14 cellular contexts compared by ENCODE assay signal in the genomic region with DNA sequence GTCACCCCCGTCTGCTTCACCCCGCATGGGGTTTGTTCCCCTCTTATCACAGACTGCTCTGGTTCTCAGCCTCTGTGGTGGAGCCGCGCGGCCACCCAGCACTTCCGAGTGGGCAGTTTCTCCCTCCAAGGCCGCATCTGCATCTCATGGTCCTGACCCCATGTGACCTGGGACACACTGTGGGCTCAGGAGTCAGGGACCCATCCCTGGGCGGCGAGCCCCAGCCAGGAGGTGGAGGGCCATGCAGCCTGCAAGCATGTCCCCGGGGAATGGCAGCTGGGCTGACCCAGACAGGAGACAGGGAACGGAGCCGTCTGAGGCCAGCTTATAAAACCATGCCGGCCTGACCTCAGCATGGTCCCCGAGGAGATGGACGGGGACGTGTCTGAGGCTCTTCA. TPM values are rescaled to one million over a fixed set of nuclear protein-coding genes. Genes with fewer than 3 reads are reported as not detected.
A peak's percentile ranks its signal among the peaks of the same experiment; 100 is the strongest.
DNase-seq lines count a peak whose midpoint lies in the region; ATAC-seq, FAIRE-seq and TF ChIP-seq lines count a peak whose summit lies in the region.
"Had no signal": no experiment of that assay in that cellular context is flagged by ENCODE, and none has a peak within 500 bp of the region (broad histone marks: within the 10 kb centered on the region; RNA-seq: fewer than 3 reads in every experiment).

No MANE protein-coding gene starts in this region.

- H3K36me3 ChIP-seq in H7 (replicated peaks; ENCODE audit: control insufficient read depth, insufficient read depth, low read length), result no peaks in the 10 kb centered on the region
- no peaks in the 10 kb centered on the region for H3K36me3 ChIP-seq in endothelial cell of umbilical vein (ENCODE audit: control insufficient read depth in 2 of 2, extremely low read depth in 1 of 2, insufficient read depth in 2 of 2, low read length in 2 of 2)
- peaks cover 0 to 9% of the 10 kb centered on the region in 2 donors for H3K36me3 ChIP-seq in lung (ENCODE audit: control insufficient read depth in 2 of 2, insufficient read depth in 2 of 2, low read length in 2 of 2)
- H3K36me3 ChIP-seq in spleen, result peaks cover 0 to 26% (median 0%) of the 10 kb centered on the region in 6 donors
- no peaks in the 10 kb centered on the region for H3K36me3 ChIP-seq in OCI-LY7 (ENCODE audit: insufficient read depth, low read length)
- H3K36me3 ChIP-seq: ovary had no signal

- H3K4me2 ChIP-seq in endothelial cell of umbilical vein (ENCODE audit: insufficient read depth, low read length) (no peak overlapping the region), OCI-LY7 (ENCODE audit: low read length) (no peak overlapping the region)

- peak overlapping the region; percentile 32 for H3K27ac ChIP-seq in endothelial cell of umbilical vein (ENCODE audit: insufficient read depth, low read depth, low read length)
- peak overlapping the region; percentile 37 to 65 for H3K27ac ChIP-seq in lung (ENCODE audit: low read depth in 1 of 2, low read length in 1 of 2)
- peak overlapping the region in 5 of 8 donors; percentile 68 to 80 (median 74) for H3K27ac ChIP-seq in spleen
- no peak overlapping the region for H3K27ac ChIP-seq in OCI-LY7 (ENCODE audit: low read depth, low read length, poor library complexity, severe bottlenecking)
- H3K27ac ChIP-seq: ovary had no signal

- ATAC-seq in lung (ENCODE audit: insufficient read depth, low FRiP score), result no peak

- TF ChIP-seq CTCF in endothelial cell of umbilical vein (IDR thresholded peaks at IDR 0.05; ENCODE audit: extremely low read depth in 1 of 2, insufficient read depth in 1 of 2, low read depth in 1 of 2, low read length in 2 of 2), result no peak
- no peak for TF ChIP-seq CTCF in lung (IDR thresholded peaks at IDR 0.05; ENCODE audit: control extremely low read depth, extremely low read depth)
- no peak for TF ChIP-seq CTCF in spleen (IDR thresholded peaks at IDR 0.05 in 8 of 11, conservative IDR thresholded peaks at IDR 0.05 in 3 of 11)
- no peak for TF ChIP-seq CTCF in OCI-LY7 (conservative IDR thresholded peaks at IDR 0.05; ENCODE audit: low read length)

- WGBS in lung, 2 donors, result 75 to 90% methylated on average over 16 of the region's 16 CpGs
- 71 to 80% (median 77%) methylated on average over 2 to 16 of the region's 16 CpGs for WGBS in spleen, 5 donors

- H3K36me3 Mint-ChIP-seq in activated CD4-positive, alpha-beta memory T cell treated with anti-CD3 and anti-CD28 coated beads, Interleukin-2, amount 10 ng/mL, durations not matched to agents 7 days and 5 days (ENCODE audit: low read depth), result peaks cover 4% of the 10 kb centered on the region
- no peaks in the 10 kb centered on the region for H3K36me3 Mint-ChIP-seq in T-helper 2 cell treated with Interferon-gamma antibody and Interleukin-4, amounts not matched to agents 5 μg/mL and 100 μg/mL, for 36 hours (ENCODE audit: low read depth)

- no peaks in the 10 kb centered on the region for H3K27me3 Mint-ChIP-seq in activated CD4-positive, alpha-beta memory T cell treated with anti-CD3 and anti-CD28 coated beads, Interleukin-2, amount 10 ng/mL, durations not matched to agents 7 days and 5 days
- H3K27me3 Mint-ChIP-seq in T-helper 2 cell treated with Interferon-gamma antibody and Interleukin-4, amounts not matched to agents 5 μg/mL and 100 μg/mL, for 36 hours (ENCODE audit: low read depth), result no peaks in the 10 kb centered on the region

- H3K27me3 ChIP-seq in H7 (ENCODE audit: control insufficient read depth, insufficient read depth, low read length) (no peaks in the 10 kb centered on the region), endothelial cell of umbilical vein (ENCODE audit: control insufficient read depth in 2 of 2, insufficient read depth in 2 of 2, low read length in 2 of 2) (no peaks in the 10 kb centered on the region), lung (ENCODE audit: control insufficient read depth, insufficient read depth) (no peaks in the 10 kb centered on the region), spleen (replicated peaks in 1 of 7) (no peaks in the 10 kb centered on the region)
- H3K27me3 ChIP-seq: ovary had no signal

- H3K9me3 ChIP-seq in endothelial cell of umbilical vein (replicated peaks; ENCODE audit: control insufficient read depth, insufficient read depth, low read length) (no peaks in the 10 kb centered on the region), lung (ENCODE audit: control insufficient read depth in 2 of 2, insufficient read depth in 1 of 2, low read length in 1 of 2) (no peaks in the 10 kb centered on the region), spleen (no peaks in the 10 kb centered on the region), OCI-LY7 (ENCODE audit: low read length) (no peaks in the 10 kb centered on the region)
- H3K9me3 ChIP-seq: ovary had no signal

- H4K20me1 ChIP-seq in endothelial cell of umbilical vein (replicated peaks; ENCODE audit: control insufficient read depth, extremely low read depth, insufficient read depth, low read length) (no peaks in the 10 kb centered on the region), OCI-LY7 (ENCODE audit: insufficient read depth, low read length) (no peaks in the 10 kb centered on the region)

- H3K79me2 ChIP-seq in endothelial cell of umbilical vein (ENCODE audit: control insufficient read depth, insufficient read depth, low read length) (no peaks in the 10 kb centered on the region), OCI-LY7 (ENCODE audit: insufficient read depth, low read depth, low read length) (no peaks in the 10 kb centered on the region)

- H3K27ac Mint-ChIP-seq in activated CD4-positive, alpha-beta memory T cell treated with anti-CD3 and anti-CD28 coated beads, Interleukin-2, amount 10 ng/mL, durations not matched to agents 7 days and 5 days, result no peak overlapping the region
- H3K27ac Mint-ChIP-seq in T-helper 2 cell treated with Interferon-gamma antibody and Interleukin-4, amounts not matched to agents 5 μg/mL and 100 μg/mL, for 36 hours, result no peak overlapping the region

- H3K4me3 ChIP-seq in H7 (ENCODE audit: insufficient read depth, low read depth, low read length), result no peak overlapping the region
- no peak overlapping the region for H3K4me3 ChIP-seq in endothelial cell of umbilical vein (replicated peaks in 1 of 3; ENCODE audit: insufficient read depth in 1 of 3, low read depth in 1 of 3, low read length in 3 of 3)
- no peak overlapping the region for H3K4me3 ChIP-seq in lung
- no peak overlapping the region for H3K4me3 ChIP-seq in spleen
- H3K4me3 ChIP-seq in OCI-LY7 (ENCODE audit: low read depth, low read length, poor library complexity, severe bottlenecking), result no peak overlapping the region
- H3K4me3 ChIP-seq: ovary had no signal

- no peak for TF ChIP-seq POLR2A in endothelial cell of umbilical vein (IDR thresholded peaks at IDR 0.05; ENCODE audit: low read depth, low read length)
- no peak for TF ChIP-seq POLR2A in spleen (IDR thresholded peaks at IDR 0.05)

- CTCF ChIA-PET in endothelial cell of umbilical vein (lab: Charles Lee), result interaction anchor here (0.6 to 4.8 kb wide), 15 partner anchors 10 to 156 kb away, joined by 3 to 55 read pairs (median 5); a partner anchor contains a TSS
- CTCF ChIA-PET in OCI-LY7 (lab: Charles Lee; ENCODE audit: unreplicated experiment), result interaction anchor here (0.6 kb wide), 1 partner anchor 498 kb away, joined by 9 read pairs; no protein-coding TSS in a partner anchor
- CTCF ChIA-PET in activated CD4-positive, alpha-beta memory T cell treated with anti-CD3 and anti-CD28 coated beads, Interleukin-2, amount 10 ng/mL, durations not matched to agents 7 days and 5 days (lab: Charles Lee), result no interaction called here

- peak; percentile 63 for DNase-seq in H7
- no peak for DNase-seq in endothelial cell of umbilical vein (ENCODE audit: low read depth, low spot score)
- no peak for DNase-seq in lung (ENCODE audit: low spot score)
- DNase-seq in spleen, result no peak
- no peak for DNase-seq in OCI-LY7 (ENCODE audit: low spot score)
- no peak for DNase-seq in activated CD4-positive, alpha-beta memory T cell treated with anti-CD3 and anti-CD28 coated beads, Interleukin-2, amount 10 ng/mL, durations not matched to agents 7 days and 5 days
- no peak for DNase-seq in T-helper 2 cell treated with Interferon-gamma antibody and Interleukin-4, amounts not matched to agents 5 μg/mL and 100 μg/mL, for 36 hours (ENCODE audit: low spot score)
- no peak for DNase-seq in stimulated activated CD4-positive, alpha-beta T cell treated with anti-CD3 and anti-CD28 coated beads, Interleukin-2, amount 100 ng/mL, for 48 hours
- DNase-seq: activated CD4-positive, alpha-beta T cell treated with anti-CD3 and anti-CD28 coated beads for 4 hours; DND-41; mammary epithelial cell; NCI-H1930 had no signal

- no peak overlapping the region for H3K4me3 Mint-ChIP-seq in activated CD4-positive, alpha-beta memory T cell treated with anti-CD3 and anti-CD28 coated beads, Interleukin-2, amount 10 ng/mL, durations not matched to agents 7 days and 5 days
- H3K4me3 Mint-ChIP-seq in T-helper 2 cell treated with Interferon-gamma antibody and Interleukin-4, amounts not matched to agents 5 μg/mL and 100 μg/mL, for 36 hours, result no peak overlapping the region

- H3K9me2 ChIP-seq in OCI-LY7 (ENCODE audit: insufficient read depth, low read length), result no peaks in the 10 kb centered on the region

- BruUV-seq in endothelial cell of umbilical vein (replicated peaks; lab: Mats Ljungman, UMichigan) (no TSS peak), OCI-LY7 (replicated peaks; lab: Mats Ljungman, UMichigan) (no TSS peak)

- dilution Hi-C loops in endothelial cell of umbilical vein (cut with MboI; ENCODE audit: extremely low pct_ligation_motif_present, low sequenced_read_pairs), result no loop called here

- H3K9me3 Mint-ChIP-seq in activated CD4-positive, alpha-beta memory T cell treated with anti-CD3 and anti-CD28 coated beads, Interleukin-2, amount 10 ng/mL, durations not matched to agents 7 days and 5 days, result no peaks in the 10 kb centered on the region
- H3K9me3 Mint-ChIP-seq in T-helper 2 cell treated with Interferon-gamma antibody and Interleukin-4, amounts not matched to agents 5 μg/mL and 100 μg/mL, for 36 hours, result no peaks in the 10 kb centered on the region

- no peak for FAIRE-seq in endothelial cell of umbilical vein (lab: Jason Lieb, UNC)
- FAIRE-seq: TTC549 had no signal

- intact Hi-C loops in endothelial cell of umbilical vein (cut with micrococcal nuclease), result loop anchor here (5.0 kb wide), 1 partner anchor 56 kb away; no protein-coding TSS in a partner anchor
- intact Hi-C loops in spleen (cut with DNase I; ENCODE audit: low total_unique reads), result no loop called here
- intact Hi-C loops in OCI-LY7 (cut with micrococcal nuclease; ENCODE audit: unreplicated experiment), result no loop called here

- H2AFZ ChIP-seq in endothelial cell of umbilical vein (ENCODE audit: low read depth, low read length), result peak overlapping the region; percentile 41
- no peak overlapping the region for H2AFZ ChIP-seq in OCI-LY7 (ENCODE audit: low read length)

- H3K4me1 ChIP-seq in endothelial cell of umbilical vein (ENCODE audit: control insufficient read depth, extremely low read depth, insufficient read depth, low read length) (peaks cover 13% of the 10 kb centered on the region), lung (ENCODE audit: control insufficient read depth in 2 of 2, insufficient read depth in 2 of 2, low read length in 2 of 2) (peaks cover 0 to 21% of the 10 kb centered on the region in 2 donors), spleen (peaks cover 12 to 64% (median 37%) of the 10 kb centered on the region in 6 donors), OCI-LY7 (ENCODE audit: insufficient read depth, low read length, poor library complexity, severe bottlenecking) (no peaks in the 10 kb centered on the region)

- no peaks in the 10 kb centered on the region for H3K9me1 ChIP-seq in endothelial cell of umbilical vein (replicated peaks; ENCODE audit: control insufficient read depth, extremely low read depth, insufficient read depth, low read length)

- POLR2A ChIA-PET in endothelial cell of umbilical vein (lab: Charles Lee), result interaction anchor here (1.2 kb wide), 1 partner anchor 22 kb away, joined by 3 read pairs; no protein-coding TSS in a partner anchor
- POLR2A ChIA-PET in OCI-LY7 (lab: Charles Lee), result interaction anchor here (0.6 kb wide), 1 partner anchor 55 kb away, joined by 6 read pairs; no protein-coding TSS in a partner anchor
- POLR2A ChIA-PET in activated CD4-positive, alpha-beta memory T cell treated with anti-CD3 and anti-CD28 coated beads, Interleukin-2, amount 10 ng/mL, durations not matched to agents 7 days and 5 days (lab: Charles Lee), result interaction anchor here (1.1 kb wide), 1 partner anchor 25 kb away, joined by 3 read pairs; a partner anchor contains a TSS

- H3K9ac ChIP-seq in endothelial cell of umbilical vein (replicated peaks; ENCODE audit: extremely low read depth, insufficient read depth, low read length), result no peak overlapping the region

- H3K4me1 Mint-ChIP-seq in activated CD4-positive, alpha-beta memory T cell treated with anti-CD3 and anti-CD28 coated beads, Interleukin-2, amount 10 ng/mL, durations not matched to agents 7 days and 5 days, result peaks cover 12% of the 10 kb centered on the region
- H3K4me1 Mint-ChIP-seq in T-helper 2 cell treated with Interferon-gamma antibody and Interleukin-4, amounts not matched to agents 5 μg/mL and 100 μg/mL, for 36 hours (ENCODE audit: low read depth), result peaks cover 3% of the 10 kb centered on the region

RNA-seq across cellular contexts. Expression of a gene that starts 25.2 kb away (rescaled TPM):
- total RNA-seq in H7 (2014; rRNA removed; shearing (Covaris generic)), result 50.2 and 53.5 TPM in 2 replicates
- 277 and 280 TPM in 2 replicates for total RNA-seq in endothelial cell of umbilical vein
- 143 and 192 TPM in 2 replicates for polyA plus RNA-seq in endothelial cell of umbilical vein
- 79.9 and 112 TPM in 2 replicates for polyA plus RNA-seq in endothelial cell of umbilical vein (2011; cell fraction: cytosol; rRNA removed)
- 107 and 132 TPM in 2 replicates for polyA plus RNA-seq in endothelial cell of umbilical vein (2011; cell fraction: nucleus; rRNA removed)
- polyA plus RNA-seq in endothelial cell of umbilical vein (2012), result 116 and 150 TPM in 2 replicates
- 107 and 122 TPM in 2 replicates for polyA minus RNA-seq in endothelial cell of umbilical vein
- polyA minus RNA-seq in endothelial cell of umbilical vein (2011; cell fraction: cytosol; rRNA and poly(A)+ RNA removed), result 4.9 TPM
- 45.1 and 83.7 TPM in 2 replicates for polyA minus RNA-seq in endothelial cell of umbilical vein (2011; cell fraction: nucleus; rRNA and poly(A)+ RNA removed)
- total RNA-seq in lung, result 10 to 100 TPM; 50.6 to 74.0 TPM
- 10 to 100 TPM; 14.3 to 60.9 TPM for polyA plus RNA-seq in lung
- total RNA-seq in spleen, result 100 to 1,000 TPM in 2 of 7 donors, 10 to 100 TPM in 5; 62.6 to 158 (median 86.0) TPM
- polyA plus RNA-seq in spleen, result 10 to 100 TPM; 11.9 to 33.0 (median 13.1) TPM
- 17.9 and 23.8 TPM in 2 replicates for total RNA-seq in OCI-LY7 (2014; rRNA removed; shearing (Covaris generic))
- 54.8 and 63.6 TPM in 2 replicates for total RNA-seq in OCI-LY7 (2022)
- 10 to 100 TPM in 1 of 2 experiments, 1 to 10 TPM in 1; 9.7 to 10.2 TPM for total RNA-seq in activated CD4-positive, alpha-beta memory T cell treated with anti-CD3 and anti-CD28 coated beads, Interleukin-2, amount 10 ng/mL, durations not matched to agents 7 days and 5 days

RNA-seq across cellular contexts. Expression of a gene that starts 47.8 kb away (rescaled TPM):
- total RNA-seq in H7 (2014; rRNA removed; shearing (Covaris generic)), result 2.1 and 4.0 TPM in 2 replicates
- total RNA-seq in endothelial cell of umbilical vein (11.3 and 14.5 TPM in 2 replicates), lung (10 to 100 TPM; 20.9 to 29.0 TPM), spleen (10 to 100 TPM in 6 of 7 donors, 1 to 10 TPM in 1; 7.1 to 17.1 (median 13.2) TPM), OCI-LY7 (2022) (6.2 and 8.6 TPM in 2 replicates)
- polyA plus RNA-seq in endothelial cell of umbilical vein (4.8 and 4.9 TPM in 2 replicates), lung (10 to 100 TPM in 1 of 2 donors, 1 to 10 TPM in 1; 8.1 to 11.0 TPM), spleen (1 to 10 TPM; 1.2 to 4.4 (median 2.2) TPM)
- polyA plus RNA-seq in endothelial cell of umbilical vein (2011; cell fraction: cytosol; rRNA removed), result 5.5 and 5.8 TPM in 2 replicates
- 18.5 and 18.6 TPM in 2 replicates for polyA plus RNA-seq in endothelial cell of umbilical vein (2011; cell fraction: nucleus; rRNA removed)
- 6.0 and 9.1 TPM in 2 replicates for polyA plus RNA-seq in endothelial cell of umbilical vein (2012)
- polyA minus RNA-seq in endothelial cell of umbilical vein, result 9.3 and 13.5 TPM in 2 replicates
- 10.9 TPM for polyA minus RNA-seq in endothelial cell of umbilical vein (2011; cell fraction: cytosol; rRNA and poly(A)+ RNA removed)
- 7.7 and 8.8 TPM in 2 replicates for polyA minus RNA-seq in endothelial cell of umbilical vein (2011; cell fraction: nucleus; rRNA and poly(A)+ RNA removed)
- 3.9 and 6.6 TPM in 2 replicates for total RNA-seq in OCI-LY7 (2014; rRNA removed; shearing (Covaris generic))
- total RNA-seq in activated CD4-positive, alpha-beta memory T cell treated with anti-CD3 and anti-CD28 coated beads, Interleukin-2, amount 10 ng/mL, durations not matched to agents 7 days and 5 days, result 10 to 100 TPM; 12.7 to 14.0 TPM

RNA-seq across cellular contexts. Expression of a gene that starts 51.2 kb away (rescaled TPM):
- total RNA-seq in H7 (2014; rRNA removed; shearing (Covaris generic)), result 83.5 and 86.4 TPM in 2 replicates
- total RNA-seq in endothelial cell of umbilical vein, result 31.6 and 32.2 TPM in 2 replicates
- 31.1 and 40.3 TPM in 2 replicates for polyA plus RNA-seq in endothelial cell of umbilical vein
- polyA plus RNA-seq in endothelial cell of umbilical vein (2011; cell fraction: cytosol; rRNA removed), result 17.5 and 24.9 TPM in 2 replicates
- polyA plus RNA-seq in endothelial cell of umbilical vein (2011; cell fraction: nucleus; rRNA removed), result 64.9 and 75.7 TPM in 2 replicates
- polyA plus RNA-seq in endothelial cell of umbilical vein (2012), result 22.1 and 23.0 TPM in 2 replicates
- 13.8 and 14.1 TPM in 2 replicates for polyA minus RNA-seq in endothelial cell of umbilical vein
- 29.8 TPM for polyA minus RNA-seq in endothelial cell of umbilical vein (2011; cell fraction: cytosol; rRNA and poly(A)+ RNA removed)
- polyA minus RNA-seq in endothelial cell of umbilical vein (2011; cell fraction: nucleus; rRNA and poly(A)+ RNA removed), result 10.8 and 13.0 TPM in 2 replicates
- total RNA-seq in lung, result 10 to 100 TPM; 28.7 to 29.4 TPM
- 10 to 100 TPM; 23.2 to 30.4 TPM for polyA plus RNA-seq in lung
- 10 to 100 TPM; 25.3 to 37.3 (median 32.2) TPM for total RNA-seq in spleen
- polyA plus RNA-seq in spleen, result 10 to 100 TPM; 26.6 to 50.9 (median 48.9) TPM
- 50.8 and 52.0 TPM in 2 replicates for total RNA-seq in OCI-LY7 (2014; rRNA removed; shearing (Covaris generic))
- 42.2 and 44.7 TPM in 2 replicates for total RNA-seq in OCI-LY7 (2022)
- total RNA-seq in activated CD4-positive, alpha-beta memory T cell treated with anti-CD3 and anti-CD28 coated beads, Interleukin-2, amount 10 ng/mL, durations not matched to agents 7 days and 5 days, result 10 to 100 TPM; 31.1 to 32.9 TPM
